Comparison of ENCODE assay signal across 1 cellular context in the genomic region with DNA sequence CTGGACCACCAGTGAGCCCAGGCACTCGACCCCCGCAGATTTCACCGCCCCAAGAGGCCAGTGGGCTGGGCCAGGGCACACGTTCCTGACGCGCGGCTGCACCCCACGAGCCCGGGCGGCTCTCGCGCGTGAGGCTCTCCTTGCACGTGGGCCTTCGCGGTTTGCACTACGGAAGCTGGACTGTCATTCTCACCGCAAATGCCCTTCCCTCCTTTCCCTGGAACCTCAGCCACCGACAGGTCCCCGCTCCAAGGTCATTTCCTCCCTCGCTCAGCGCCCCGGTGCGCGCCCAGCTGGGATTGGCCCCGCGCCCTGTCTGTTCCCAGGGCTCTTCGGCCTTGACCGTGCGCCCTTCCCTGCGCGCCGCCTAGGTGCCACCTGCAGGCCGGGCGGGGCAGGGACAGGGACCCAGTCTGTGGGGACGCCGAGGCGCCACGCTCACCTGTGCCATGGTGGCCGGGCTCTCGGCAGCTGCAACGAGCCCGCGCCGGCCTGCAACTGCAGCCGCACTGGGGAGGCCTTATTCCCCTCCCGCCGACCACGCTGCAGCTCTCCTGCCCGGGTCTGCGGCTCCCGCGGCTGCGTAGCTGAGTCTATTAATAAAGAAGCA.
TF ChIP-seq lines count a peak whose summit lies in the region.

No MANE protein-coding gene starts in this region.

TF ChIP-seq in HepG2, 621 proteins besides CTCF, POLR2A, EP300 and RAD21 (continued from another document):
- peak; percentile 80 for TF ChIP-seq UBTF (CRISPR knock-in tag; IDR thresholded peaks at IDR 0.05)
